14 cellular contexts compared by ENCODE assay signal in genomic region chr7:50306491-50307367, GRCh38. TPM values are rescaled to one million over a fixed set of nuclear protein-coding genes. Genes with fewer than 3 reads are reported as not detected.
DNase-seq lines count a peak whose midpoint lies in the region; ATAC-seq and TF ChIP-seq lines count a peak whose summit lies in the region.
"Had no signal": no experiment of that assay in that cellular context is flagged by ENCODE, and none has a peak within 500 bp of the region (broad histone marks: within the 10 kb centered on the region; RNA-seq: fewer than 3 reads in every experiment).

No MANE protein-coding gene starts in this region.

- POLR2A ChIA-PET in activated CD4-positive, alpha-beta memory T cell treated with anti-CD3 and anti-CD28 coated beads for 36 hours (lab: Charles Lee), result interaction anchor here (0.8 to 19.6 kb wide), 12 partner anchors 11 to 100 kb away, joined by 3 to 217 read pairs (median 35); no protein-coding TSS in a partner anchor
- POLR2A ChIA-PET in Caco-2 (lab: Charles Lee), result no interaction called here

- peak overlapping the region; percentile 91 to 98 (median 94) for H3K9ac ChIP-seq in BLaER1 treated with 17β-estradiol and CSF1 and Interleukin-3, amounts not matched to agents 10 nM and 100 nM
- H3K9ac ChIP-seq in trophoblast cell (ENCODE audit: low read length), result no peak overlapping the region

- no peak overlapping the region for H2BK5ac ChIP-seq in trophoblast cell (ENCODE audit: low read depth, low read length, poor library complexity)

- H3K4me2 ChIP-seq in BLaER1 treated with 17β-estradiol and CSF1 and Interleukin-3, amounts not matched to agents 10 nM and 100 nM, result peak overlapping the region; percentile 86 to 99 (median 94)
- no peak overlapping the region for H3K4me2 ChIP-seq in trophoblast cell (ENCODE audit: low read length)
- H3K4me2 ChIP-seq: GM23338 had no signal

- H3K4me3 Mint-ChIP-seq in activated CD4-positive, alpha-beta memory T cell treated with anti-CD3 and anti-CD28 coated beads for 36 hours, result peak overlapping the region; percentile 86
- H3K4me3 Mint-ChIP-seq in naive B cell (peak overlapping the region; percentile 83 to 100 (median 99)), Caco-2 (ENCODE audit: unreplicated experiment) (no peak overlapping the region), mesothelial cell of epicardium (no peak overlapping the region)
- H3K4me3 Mint-ChIP-seq: GM23338 had no signal

- DNase-seq in HL-60 (ENCODE audit: low read depth in 1 of 2, low spot score in 1 of 2), result peak in 1 of 2 experiments; percentile 48
- DNase-seq in activated CD4-positive, alpha-beta memory T cell treated with anti-CD3 and anti-CD28 coated beads for 36 hours, result no peak
- DNase-seq in naive B cell, result no peak
- DNase-seq in trophoblast cell, result no peak
- DNase-seq in Caco-2, result no peak
- DNase-seq in mesothelial cell of epicardium (ENCODE audit: low spot score in 2 of 2, unreplicated experiment in 2 of 2), result no peak
- no peak for DNase-seq in stimulated activated naive CD4-positive, alpha-beta T cell treated with Interleukin-2 at 50 U/mL for 16 hours (lab: John Stamatoyannopoulos, UW)
- DNase-seq: aorta, NCI-H1092 treated with DMSO at 0.1 percent for 48 hours, retina had no signal

- H3K18ac ChIP-seq in trophoblast cell (ENCODE audit: low read length), result no peak overlapping the region

- no CpG with 5 or more reads among the region's 10 CpGs for WGBS in trophoblast cell (ENCODE audit: extremely low coverage, insufficient coverage, insufficient read length)

- no peaks in the 10 kb centered on the region for H3K9me3 ChIP-seq in BLaER1 treated with 17β-estradiol and CSF1 and Interleukin-3, amounts not matched to agents 10 nM and 100 nM (replicated peaks in 1 of 11)
- H3K9me3 ChIP-seq in trophoblast cell (ENCODE audit: insufficient read depth, low read depth, low read length) (no peaks in the 10 kb centered on the region), Caco-2 (no peaks in the 10 kb centered on the region)

- H2BK12ac ChIP-seq in trophoblast cell (ENCODE audit: low read length), result no peak overlapping the region

- H3K27me3 ChIP-seq in BLaER1 treated with 17β-estradiol and CSF1 and Interleukin-3, amounts not matched to agents 10 nM and 100 nM, result no peaks in the 10 kb centered on the region
- H3K27me3 ChIP-seq in HL-60 (ENCODE audit: insufficient read depth, poor library complexity, severe bottlenecking) (no peaks in the 10 kb centered on the region), trophoblast cell (ENCODE audit: insufficient read depth, low read length) (peaks cover 29% of the 10 kb centered on the region), Caco-2 (replicated peaks; ENCODE audit: control insufficient read depth, insufficient read depth, low read length) (no peaks in the 10 kb centered on the region; the same call in 1 of the 2 replicates)

- H3K27ac Mint-ChIP-seq in activated CD4-positive, alpha-beta memory T cell treated with anti-CD3 and anti-CD28 coated beads for 36 hours, result peak overlapping the region; percentile 94
- H3K27ac Mint-ChIP-seq in naive B cell (peak overlapping the region; percentile 86 to 97 (median 92)), Caco-2 (ENCODE audit: unreplicated experiment) (no peak overlapping the region), mesothelial cell of epicardium (no peak overlapping the region)
- H3K27ac Mint-ChIP-seq: GM23338 had no signal

- H4K20me1 ChIP-seq in BLaER1 treated with 17β-estradiol and CSF1 and Interleukin-3, amounts not matched to agents 10 nM and 100 nM, result peaks cover 4 to 48% (median 31%) of the 10 kb centered on the region in 11 experiments; a peak in 16 of 22 replicates

- no peak overlapping the region for H3K4ac ChIP-seq in trophoblast cell (ENCODE audit: low read depth, low read length)

- peaks cover 42 to 61% (median 54%) of the 10 kb centered on the region in 10 experiments for H3K4me1 ChIP-seq in BLaER1 treated with 17β-estradiol and CSF1 and Interleukin-3, amounts not matched to agents 10 nM and 100 nM
- H3K4me1 ChIP-seq in trophoblast cell (ENCODE audit: control insufficient read depth in 1 of 2, insufficient read depth in 2 of 2, low read length in 2 of 2) (peaks cover 0 to 8% of the 10 kb centered on the region in 2 experiments), Caco-2 (no peaks in the 10 kb centered on the region)

- no peaks in the 10 kb centered on the region for H3K9me3 Mint-ChIP-seq in activated CD4-positive, alpha-beta memory T cell treated with anti-CD3 and anti-CD28 coated beads for 36 hours
- no peaks in the 10 kb centered on the region for H3K9me3 Mint-ChIP-seq in naive B cell
- no peaks in the 10 kb centered on the region for H3K9me3 Mint-ChIP-seq in Caco-2 (ENCODE audit: unreplicated experiment)
- H3K9me3 Mint-ChIP-seq in mesothelial cell of epicardium, result no peaks in the 10 kb centered on the region

- H4K12ac ChIP-seq in trophoblast cell (ENCODE audit: low read depth, low read length), result no peak overlapping the region

- H2BK120ac ChIP-seq in trophoblast cell (ENCODE audit: insufficient read depth, low read length, poor library complexity), result no peak overlapping the region

- CTCF ChIA-PET in activated CD4-positive, alpha-beta memory T cell treated with anti-CD3 and anti-CD28 coated beads for 36 hours (lab: Charles Lee), result interaction anchor here (1.1 to 14.8 kb wide), 11 partner anchors 11 to 164 kb away, joined by 3 to 159 read pairs (median 6); no protein-coding TSS in a partner anchor
- CTCF ChIA-PET in Caco-2 (lab: Charles Lee), result no interaction called here

- no TSS peak for BruUV-seq in Caco-2 (replicated peaks; lab: Mats Ljungman, UMichigan)

- H3K27me3 Mint-ChIP-seq in activated CD4-positive, alpha-beta memory T cell treated with anti-CD3 and anti-CD28 coated beads for 36 hours, result no peaks in the 10 kb centered on the region
- no peaks in the 10 kb centered on the region for H3K27me3 Mint-ChIP-seq in naive B cell
- peaks cover 9% of the 10 kb centered on the region for H3K27me3 Mint-ChIP-seq in Caco-2 (ENCODE audit: insufficient read depth, unreplicated experiment)
- H3K27me3 Mint-ChIP-seq in mesothelial cell of epicardium (ENCODE audit: low read depth), result peaks cover 77% of the 10 kb centered on the region

- H3K79me2 ChIP-seq in trophoblast cell (ENCODE audit: control insufficient read depth, insufficient read depth, low read length, poor library complexity), result no peaks in the 10 kb centered on the region

- H2AK5ac ChIP-seq in trophoblast cell (ENCODE audit: low read length), result no peak overlapping the region

- H3K4me1 Mint-ChIP-seq in activated CD4-positive, alpha-beta memory T cell treated with anti-CD3 and anti-CD28 coated beads for 36 hours (ENCODE audit: low read depth), result peaks cover 29% of the 10 kb centered on the region
- H3K4me1 Mint-ChIP-seq in naive B cell (peaks cover 31 to 55% (median 48%) of the 10 kb centered on the region in 3 donors), Caco-2 (ENCODE audit: low read depth, unreplicated experiment) (no peaks in the 10 kb centered on the region), mesothelial cell of epicardium (peaks cover 3% of the 10 kb centered on the region)

- H3K23ac ChIP-seq in trophoblast cell (ENCODE audit: low read length), result no peak overlapping the region

- peak overlapping the region; percentile 83 to 97 (median 88) for H3K4me3 ChIP-seq in BLaER1 treated with 17β-estradiol and CSF1 and Interleukin-3, amounts not matched to agents 10 nM and 100 nM
- H3K4me3 ChIP-seq in HL-60 (replicated peaks; ENCODE audit: insufficient read depth, low read length) (peak overlapping the region; percentile 73), trophoblast cell (ENCODE audit: low read depth, low read length) (no peak overlapping the region), Caco-2 (ENCODE audit: low read depth, low read length) (no peak overlapping the region)
- H3K4me3 ChIP-seq: GM23338 had no signal

- H3K79me1 ChIP-seq in trophoblast cell (ENCODE audit: low read length), result no peaks in the 10 kb centered on the region

- TF ChIP-seq CTCF in HL-60 (IDR thresholded peaks at IDR 0.05; ENCODE audit: insufficient read depth, low read length) (no peak), Caco-2 (IDR thresholded peaks at IDR 0.05; ENCODE audit: insufficient read depth in 1 of 2, low read depth in 1 of 2, low read length in 1 of 2, severe bottlenecking in 1 of 2, unreplicated experiment in 1 of 2) (no peak), mesothelial cell of epicardium (IDR thresholded peaks at IDR 0.05; ENCODE audit: unreplicated experiment) (no peak)

- peaks cover 65% of the 10 kb centered on the region for H3K36me3 Mint-ChIP-seq in activated CD4-positive, alpha-beta memory T cell treated with anti-CD3 and anti-CD28 coated beads for 36 hours
- peaks cover 0 to 17% of the 10 kb centered on the region in 2 donors for H3K36me3 Mint-ChIP-seq in naive B cell
- H3K36me3 Mint-ChIP-seq in Caco-2 (ENCODE audit: insufficient read depth, unreplicated experiment), result no peaks in the 10 kb centered on the region
- no peaks in the 10 kb centered on the region for H3K36me3 Mint-ChIP-seq in mesothelial cell of epicardium

- H3K36me3 ChIP-seq in BLaER1 treated with 17β-estradiol and CSF1 and Interleukin-3, amounts not matched to agents 10 nM and 100 nM, result peaks cover 0 to 6% (median 0%) of the 10 kb centered on the region in 11 experiments; a peak in 2 of 22 replicates
- H3K36me3 ChIP-seq in trophoblast cell (ENCODE audit: control insufficient read depth in 1 of 2, insufficient read depth in 2 of 2, low read length in 2 of 2) (no peaks in the 10 kb centered on the region), Caco-2 (ENCODE audit: control insufficient read depth, insufficient read depth, low read length) (no peaks in the 10 kb centered on the region)

- H3K27ac ChIP-seq in BLaER1 treated with 17β-estradiol and CSF1 and Interleukin-3, amounts not matched to agents 10 nM and 100 nM, result peak overlapping the region; percentile 90 to 99 (median 95)
- H3K27ac ChIP-seq in HL-60 (replicated peaks), result peak overlapping the region; percentile 87
- no peak overlapping the region for H3K27ac ChIP-seq in trophoblast cell (ENCODE audit: low read depth, low read length)
- H3K27ac ChIP-seq: epithelial cell of prostate had no signal

- H4K8ac ChIP-seq in trophoblast cell (ENCODE audit: low read depth, low read length), result no peak overlapping the region

- no peak overlapping the region for H2AFZ ChIP-seq in trophoblast cell (ENCODE audit: insufficient read depth, low read length, poor library complexity)
- H2AFZ ChIP-seq: GM23338 had no signal

- ATAC-seq in naive B cell (ENCODE audit: low read depth in 2 of 2), result no peak
- ATAC-seq: GM23338, Panc1 had no signal

- H4K91ac ChIP-seq in trophoblast cell (ENCODE audit: low read depth, low read length), result no peak overlapping the region

- intact Hi-C loops in activated CD4-positive, alpha-beta memory T cell treated with anti-CD3 and anti-CD28 coated beads for 36 hours (cut with micrococcal nuclease), result loop anchor here (1.0 kb wide), 1 partner anchor 100 kb away; no protein-coding TSS in a partner anchor
- intact Hi-C loops in Caco-2 (cut with micrococcal nuclease; ENCODE audit: unreplicated experiment), result no loop called here

- no peak overlapping the region for H3K14ac ChIP-seq in trophoblast cell (ENCODE audit: low read length)

RNA-seq across cellular contexts. Expression of gene IKZF1, which starts 2.2 kb away (rescaled TPM):
- 100 to 1,000 TPM; 207 to 216 TPM for total RNA-seq in activated CD4-positive, alpha-beta memory T cell treated with anti-CD3 and anti-CD28 coated beads for 36 hours
- 100 to 1,000 TPM; 127 to 347 (median 205) TPM for polyA plus RNA-seq in naive B cell (ENCODE audit: low read depth in 6 of 6)
- polyA plus RNA-seq in trophoblast cell (2013), result 0.25 and 0.28 TPM in 2 replicates
- total RNA-seq in Caco-2 (2022) (not detected in 2 replicates), mesothelial cell of epicardium (1.7 to 2.5 TPM (median 1.8 TPM) in 3 replicates)

Comparison
In these comparisons a context has a peak if more than half of its experiments do, and no peak if none do; other contexts are left out.
1. H3K4me3 ChIP-seq: peak in BLaER1 treated with 17β-estradiol and CSF1 and Interleukin-3, amounts not matched to agents 10 nM and 100 nM (10 of 10) and HL-60 (single experiment); none in trophoblast cell (single experiment) and Caco-2 (single experiment).
2. H3K27ac Mint-ChIP-seq: peak in activated CD4-positive, alpha-beta memory T cell treated with anti-CD3 and anti-CD28 coated beads for 36 hours (single experiment) and naive B cell (6 of 6); none in Caco-2 (single experiment) and mesothelial cell of epicardium (single experiment).
3. H3K4me3 Mint-ChIP-seq: peak in activated CD4-positive, alpha-beta memory T cell treated with anti-CD3 and anti-CD28 coated beads for 36 hours (single experiment) and naive B cell (8 of 8); none in Caco-2 (single experiment) and mesothelial cell of epicardium (single experiment).
4. RNA of gene IKZF1, which starts 2.2 kb away (total RNA-seq): 207 to 216 TPM in activated CD4-positive, alpha-beta memory T cell treated with anti-CD3 and anti-CD28 coated beads for 36 hours; 1.7 to 2.5 TPM in mesothelial cell of epicardium and not detected in Caco-2; every median in the first group is over 10 times any median in the second.